8 cellular contexts compared by ENCODE assay signal in genomic region chr17:7329360-7330098, GRCh38. TPM values are rescaled to one million over a fixed set of nuclear protein-coding genes. Genes with fewer than 3 reads are reported as not detected.
A peak's percentile ranks its signal among the peaks of the same experiment; 100 is the strongest.
DNase-seq lines count a peak whose midpoint lies in the region; ATAC-seq and TF ChIP-seq lines count a peak whose summit lies in the region.

No MANE protein-coding gene starts in this region.

- H3K4me3 ChIP-seq in Caco-2 (ENCODE audit: low read depth, low read length): peak overlapping the region; percentile 89
- peak overlapping the region; percentile 79 for H3K4me3 ChIP-seq in HUES48 (ENCODE audit: low read depth, low read length)
- peak overlapping the region; percentile 84 for H3K4me3 ChIP-seq in NT2/D1 (ENCODE audit: insufficient read length, low read depth)
- H3K4me3 ChIP-seq in endocrine pancreas (ENCODE audit: control insufficient read depth, insufficient read depth, low read length): peak overlapping the region; percentile 66
- H3K4me3 ChIP-seq in mesendoderm (ENCODE audit: low read length): peak overlapping the region; percentile 74

- H3K9ac ChIP-seq in HUES48 (ENCODE audit: low read depth, low read length) (peak overlapping the region; percentile 80), NT2/D1 (ENCODE audit: insufficient read length, low read depth) (peak overlapping the region; percentile 85), endocrine pancreas (ENCODE audit: control insufficient read depth, insufficient read depth, low read length) (peak overlapping the region; percentile 63), mesendoderm (ENCODE audit: low read length) (peak overlapping the region; percentile 91)

- no peak overlapping the region for H4K8ac ChIP-seq in mesendoderm (ENCODE audit: low read depth, low read length)

- H3K56ac ChIP-seq in mesendoderm (ENCODE audit: low read length): peak overlapping the region; percentile 94

- H3K18ac ChIP-seq in mesendoderm (ENCODE audit: low read length): no peak overlapping the region

- intact Hi-C loops in Caco-2 (cut with micrococcal nuclease; ENCODE audit: unreplicated experiment): loop anchor here (2.0 kb wide), 1 partner anchor 15 kb away; the partner anchor contains the start of gene GPS2

- ATAC-seq in GM21381 (IDR thresholded peaks at IDR 0.05; ENCODE audit: unreplicated experiment): peak; percentile 56

- H2BK5ac ChIP-seq in mesendoderm (ENCODE audit: low read length): peak overlapping the region; percentile 71

- H2BK15ac ChIP-seq in mesendoderm (replicated peaks; ENCODE audit: low read depth): no peak overlapping the region

- H3K4me1 ChIP-seq in Caco-2: 0 out of 2 replicates have a peak, but pooled peaks cover 4% of the 10 kb centered on the region
- H3K4me1 ChIP-seq in HUES48 (ENCODE audit: control insufficient read depth, insufficient read depth, low read length): peaks cover 11% of the 10 kb centered on the region; the same call in 1 of the 2 replicates
- no peaks in the 10 kb centered on the region for H3K4me1 ChIP-seq in NT2/D1 (ENCODE audit: insufficient read depth, insufficient read length)
- H3K4me1 ChIP-seq in endocrine pancreas (ENCODE audit: control insufficient read depth, insufficient read depth, low read length): no peaks in the 10 kb centered on the region
- H3K4me1 ChIP-seq in mesendoderm (ENCODE audit: control insufficient read depth, low read depth, low read length): no peaks in the 10 kb centered on the region

- H3K36me3 Mint-ChIP-seq in Caco-2 (ENCODE audit: insufficient read depth, unreplicated experiment): peaks cover 11% of the 10 kb centered on the region

- DNase-seq in Caco-2 (peak; percentile 93 to 97), NT2/D1 (ENCODE audit: low read depth, low spot score) (peak; percentile 94), mesendoderm (peak; percentile 100)
- DNase-seq in activated CD8-positive, alpha-beta memory T cell treated with anti-CD3 and anti-CD28 coated beads, Interleukin-2, amount 50 U/mL, for 24 hours (ENCODE audit: extremely low read depth): peak; percentile 90
- DNase-seq in stimulated activated CD8-positive, alpha-beta memory T cell treated with anti-CD3 and anti-CD28 coated beads, Interleukin-12 subunit alpha, Interleukin-12 subunit beta, amount 100 ng/mL, for 4 hours (ENCODE audit: low read depth): peak; percentile 92

- no peaks in the 10 kb centered on the region for H3K27me3 Mint-ChIP-seq in Caco-2 (ENCODE audit: insufficient read depth, unreplicated experiment)

- H3K4me1 Mint-ChIP-seq in Caco-2 (ENCODE audit: low read depth, unreplicated experiment): peaks cover 10% of the 10 kb centered on the region

- H3K27me3 ChIP-seq in Caco-2 (replicated peaks; ENCODE audit: control insufficient read depth, insufficient read depth, low read length) (no peaks in the 10 kb centered on the region), HUES48 (ENCODE audit: control insufficient read depth, insufficient read depth, low read length) (no peaks in the 10 kb centered on the region), NT2/D1 (ENCODE audit: insufficient read depth, insufficient read length) (no peaks in the 10 kb centered on the region), endocrine pancreas (ENCODE audit: control insufficient read depth, insufficient read depth, low read length) (no peaks in the 10 kb centered on the region), mesendoderm (ENCODE audit: insufficient read depth, low read length, poor library complexity) (no peaks in the 10 kb centered on the region)

- no CpG with 5 or more reads among the region's 51 CpGs for WGBS in mesendoderm (ENCODE audit: extremely low coverage, insufficient coverage, low lambda C conversion rate)

- no peak overlapping the region for H2AK5ac ChIP-seq in mesendoderm (ENCODE audit: low read length)

- no peak overlapping the region for H3K4ac ChIP-seq in mesendoderm (ENCODE audit: low read depth, low read length)

- peak overlapping the region; percentile 76 for H3K4me3 Mint-ChIP-seq in Caco-2 (ENCODE audit: unreplicated experiment)

- H3K9me3 ChIP-seq in Caco-2: no peaks in the 10 kb centered on the region
- H3K9me3 ChIP-seq in HUES48 (ENCODE audit: control insufficient read depth, insufficient read depth, low read length): no peaks in the 10 kb centered on the region
- H3K9me3 ChIP-seq in NT2/D1 (ENCODE audit: insufficient read depth, low read length): no peaks in the 10 kb centered on the region
- H3K9me3 ChIP-seq in endocrine pancreas (ENCODE audit: control insufficient read depth, low read length): no peaks in the 10 kb centered on the region

- H3K27ac Mint-ChIP-seq in Caco-2 (ENCODE audit: unreplicated experiment): peak overlapping the region; percentile 48

- H3K9me3 Mint-ChIP-seq in Caco-2 (ENCODE audit: unreplicated experiment): no peaks in the 10 kb centered on the region

- no peak overlapping the region for H2BK120ac ChIP-seq in mesendoderm (ENCODE audit: low read depth, low read length)

- TF ChIP-seq CTCF in Caco-2 (IDR thresholded peaks at IDR 0.05; ENCODE audit: insufficient read depth in 1 of 2, low read depth in 1 of 2, low read length in 1 of 2, severe bottlenecking in 1 of 2, unreplicated experiment in 1 of 2): no peak

- no peak overlapping the region for H3K23ac ChIP-seq in mesendoderm (ENCODE audit: low read length)

- H3K4me2 ChIP-seq in mesendoderm (ENCODE audit: low read length): peak overlapping the region; percentile 100

- CTCF ChIA-PET in Caco-2 (lab: Charles Lee): interaction anchor here (0.9 to 1.5 kb wide), 6 partner anchors 9 to 109 kb away, joined by 3 to 5 read pairs (median 3); partner anchors contain the start of gene TMEM256

- H3K79me2 ChIP-seq in mesendoderm (ENCODE audit: control insufficient read depth, insufficient read depth, low read length): peaks cover 13% of the 10 kb centered on the region

- H3K79me1 ChIP-seq in mesendoderm (ENCODE audit: low read length): peaks cover 11% of the 10 kb centered on the region

- H3K36me3 ChIP-seq in Caco-2 (ENCODE audit: control insufficient read depth, insufficient read depth, low read length): no peaks in the 10 kb centered on the region; the same call in 1 of the 2 replicates
- H3K36me3 ChIP-seq in HUES48 (ENCODE audit: control insufficient read depth, insufficient read depth, low read length): peaks cover 23% of the 10 kb centered on the region
- peaks cover 31% of the 10 kb centered on the region for H3K36me3 ChIP-seq in NT2/D1 (ENCODE audit: insufficient read depth, insufficient read length, low read length)
- peaks cover 2% of the 10 kb centered on the region for H3K36me3 ChIP-seq in endocrine pancreas (ENCODE audit: control insufficient read depth, insufficient read depth, low read length)
- H3K36me3 ChIP-seq in mesendoderm (ENCODE audit: control insufficient read depth, insufficient read depth, low read length): peaks cover 5% of the 10 kb centered on the region

- H4K5ac ChIP-seq in mesendoderm (ENCODE audit: low read length): no peak overlapping the region

- H3K27ac ChIP-seq in HUES48 (ENCODE audit: low read depth, low read length) (peak overlapping the region; percentile 96), mesendoderm (ENCODE audit: low read depth, low read length) (peak overlapping the region; percentile 78)

- BruUV-seq in Caco-2 (replicated peaks; lab: Mats Ljungman, UMichigan): no TSS peak

- POLR2A ChIA-PET in Caco-2 (lab: Charles Lee): interaction anchor here (0.5 to 1.0 kb wide), 14 partner anchors 14 to 359 kb away, joined by 3 to 7 read pairs (median 4); partner anchors contain the start of genes ACADVL, DLG4, GPS2 and PLSCR3

RNA-seq across cellular contexts. Expression of gene NEURL4, which starts 0.4 kb away (rescaled TPM):
- 29.5 and 31.1 TPM in 2 replicates for total RNA-seq in Caco-2 (2022)
- polyA plus RNA-seq in mesendoderm (2013, experiment 1 of 2): 13.0 TPM
- 14.2 TPM for polyA plus RNA-seq in mesendoderm (2013, experiment 2 of 2)

RNA-seq across cellular contexts. Expression of gene ACAP1, which starts 6.8 kb away (rescaled TPM):
- total RNA-seq in Caco-2 (2022): 1.6 TPM in 1 of 2 replicates, not detected in the other
- 21.2 TPM for polyA plus RNA-seq in mesendoderm (2013, experiment 1 of 2)
- 18.4 TPM for polyA plus RNA-seq in mesendoderm (2013, experiment 2 of 2)

RNA-seq across cellular contexts. Expression of gene GPS2, which starts 14.4 kb away (rescaled TPM):
- total RNA-seq in Caco-2 (2022): 36.0 and 39.2 TPM in 2 replicates
- 58.1 TPM for polyA plus RNA-seq in mesendoderm (2013, experiment 1 of 2)
- polyA plus RNA-seq in mesendoderm (2013, experiment 2 of 2): 57.8 TPM

RNA-seq across cellular contexts. Expression of gene EIF5A, which starts 22.1 kb away (rescaled TPM):
- total RNA-seq in Caco-2 (2022): 345 and 388 TPM in 2 replicates
- 1,299 TPM for polyA plus RNA-seq in mesendoderm (2013, experiment 1 of 2)
- polyA plus RNA-seq in mesendoderm (2013, experiment 2 of 2): 1,284 TPM

RNA-seq across cellular contexts. Expression of gene KCTD11, which starts 22.4 kb away (rescaled TPM):
- total RNA-seq in Caco-2 (2022): 5.1 and 5.4 TPM in 2 replicates
- polyA plus RNA-seq in mesendoderm (2013, experiment 1 of 2): 4.5 TPM
- polyA plus RNA-seq in mesendoderm (2013, experiment 2 of 2): 4.6 TPM

Comparison
In these comparisons a context has a peak if more than half of its experiments do, and no peak if none do; other contexts are left out.
1. Peak in every context shown above with its lines: DNase-seq, ATAC-seq, H3K4me3 ChIP-seq and H3K27ac ChIP-seq.